ENCODE assay signal across 1 cellular context in genomic region chrX:12974797-12975669, GRCh38.
TF ChIP-seq lines count a peak whose summit lies in the region.

Gene TMSB4X, plus strand, starts transcription at chrX:12975110.

TF ChIP-seq in GM12878, 131 proteins besides CTCF, POLR2A, EP300 and RAD21 (continued from another document):
- TF ChIP-seq CUX1 (IDR thresholded peaks at IDR 0.05; ENCODE audit: insufficient replicate concordance, low read depth, low read length) = no peak
- TF ChIP-seq LARP7 (IDR thresholded peaks at IDR 0.05) = no peak; the same call in 1 of the 2 replicates
- TF ChIP-seq TCF3 (IDR thresholded peaks at IDR 0.05; ENCODE audit: borderline replicate concordance, insufficient read depth, low read depth, low read length) = peak; percentile 96
